In genomic region chr14:104799239-104799599, GRCh38 we compare ENCODE assay signal across 2 cellular contexts.
TF ChIP-seq lines count a peak whose summit lies in the region.

No MANE protein-coding gene starts in this region.

TF ChIP-seq in HEK293, 187 proteins besides CTCF, POLR2A, EP300 and RAD21:
- TF ChIP-seq REST (tag by site-specific recombination; IDR thresholded peaks at IDR 0.05) (no peak), SP2 (tag by site-specific recombination; IDR thresholded peaks at IDR 0.05) (peak; percentile 16; the same call in 1 of the 2 replicates), ZFP69B (tag by site-specific recombination; IDR thresholded peaks at IDR 0.05) (no peak)

TF ChIP-seq in HepG2, 621 proteins besides CTCF, POLR2A, EP300 and RAD21:
- no peak for TF ChIP-seq TERF1 (CRISPR knock-in tag; IDR thresholded peaks at IDR 0.05)
- TF ChIP-seq ZBTB3 (CRISPR knock-in tag; IDR thresholded peaks at IDR 0.05; ENCODE audit: borderline replicate concordance, low read depth), result no peak
- TF ChIP-seq ZNF563 (CRISPR knock-in tag; IDR thresholded peaks at IDR 0.05), result no peak
- TF ChIP-seq, protein P1, sequence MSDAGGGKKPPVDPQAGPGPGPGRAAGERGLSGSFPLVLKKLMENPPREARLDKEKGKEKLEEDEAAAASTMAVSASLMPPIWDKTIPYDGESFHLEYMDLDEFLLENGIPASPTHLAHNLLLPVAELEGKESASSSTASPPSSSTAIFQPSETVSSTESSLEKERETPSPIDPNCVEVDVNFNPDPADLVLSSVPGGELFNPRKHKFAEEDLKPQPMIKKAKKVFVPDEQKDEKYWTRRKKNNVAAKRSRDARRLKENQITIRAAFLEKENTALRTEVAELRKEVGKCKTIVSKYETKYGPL (CRISPR knock-in tag; IDR thresholded peaks at IDR 0.05), result no peak
- TF ChIP-seq SMARCE1 (IDR thresholded peaks at IDR 0.05; ENCODE audit: borderline replicate concordance), result no peak
- no peak for TF ChIP-seq ZNF784 (CRISPR knock-in tag; IDR thresholded peaks at IDR 0.05; ENCODE audit: borderline replicate concordance)
- TF ChIP-seq TOE1 (CRISPR knock-in tag; IDR thresholded peaks at IDR 0.05), result no peak
- TF ChIP-seq RBM22 (optimal IDR thresholded peaks at IDR 0.05; ENCODE audit: low read length), result no peak
- no peak for TF ChIP-seq ARNT (IDR thresholded peaks at IDR 0.05)
- no peak for TF ChIP-seq SCMH1 (CRISPR knock-in tag; IDR thresholded peaks at IDR 0.05; ENCODE audit: borderline replicate concordance)
- TF ChIP-seq SAP130 (CRISPR knock-in tag; IDR thresholded peaks at IDR 0.05; ENCODE audit: low read depth), result peak; percentile 40; the same call in 1 of the 2 replicates
- no peak for TF ChIP-seq SSRP1 (CRISPR knock-in tag; IDR thresholded peaks at IDR 0.05)
- TF ChIP-seq, protein P2, sequence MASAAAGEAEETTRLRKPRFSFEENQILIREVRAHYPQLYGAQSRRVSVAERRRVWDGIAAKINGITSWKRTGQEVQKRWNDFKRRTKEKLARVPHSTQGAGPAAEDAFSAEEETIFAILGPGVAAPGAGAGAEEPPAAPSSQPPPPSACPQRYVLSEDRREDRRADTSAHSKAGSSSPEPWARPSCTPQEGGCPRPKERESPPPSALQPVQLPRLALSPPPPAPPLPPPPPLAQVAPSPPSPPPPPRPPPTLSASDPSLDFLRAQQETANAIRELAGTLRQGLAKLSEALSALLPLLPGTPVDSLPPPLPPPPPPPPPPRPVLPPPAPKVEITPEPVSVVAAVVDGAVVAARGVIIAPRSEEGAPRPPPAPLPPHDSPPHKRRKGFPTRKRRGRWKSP (CRISPR knock-in tag; IDR thresholded peaks at IDR 0.05), result 0 out of 2 replicates have a peak, but pooled peaks have one; percentile 14
- TF ChIP-seq ARHGAP35 (CRISPR knock-in tag; IDR thresholded peaks at IDR 0.05; ENCODE audit: borderline replicate concordance), result 0 out of 2 replicates have a peak, but pooled peaks have one; percentile 2
- no peak for TF ChIP-seq KIAA2018 (CRISPR knock-in tag; IDR thresholded peaks at IDR 0.05; ENCODE audit: borderline replicate concordance)
- no peak for TF ChIP-seq ZNF790 (CRISPR knock-in tag; IDR thresholded peaks at IDR 0.05; ENCODE audit: borderline replicate concordance)
- no peak for TF ChIP-seq RXRA (CRISPR knock-in tag; IDR thresholded peaks at IDR 0.05)
- no peak for TF ChIP-seq ZNF746 (CRISPR knock-in tag; IDR thresholded peaks at IDR 0.05)
- TF ChIP-seq XBP1 (CRISPR knock-in tag; IDR thresholded peaks at IDR 0.05), result no peak
- TF ChIP-seq, protein P3, sequence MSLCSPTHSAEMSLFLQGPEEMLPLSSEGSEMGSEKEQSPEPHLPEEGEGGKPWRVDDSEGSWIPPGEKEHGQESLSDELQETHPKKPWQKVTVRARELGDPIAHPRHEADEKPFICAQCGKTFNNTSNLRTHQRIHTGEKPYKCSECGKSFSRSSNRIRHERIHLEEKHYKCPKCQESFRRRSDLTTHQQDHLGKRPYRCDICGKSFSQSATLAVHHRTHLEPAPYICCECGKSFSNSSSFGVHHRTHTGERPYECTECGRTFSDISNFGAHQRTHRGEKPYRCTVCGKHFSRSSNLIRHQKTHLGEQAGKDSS (CRISPR knock-in tag; IDR thresholded peaks at IDR 0.05; ENCODE audit: borderline replicate concordance, low read depth), result no peak
TF ChIP-seq in HepG2: peak in this region for 3.
